ENCODE assay signal across 8 cellular contexts in genomic region chr1:47189844-47190562, GRCh38. TPM values are rescaled to one million over a fixed set of nuclear protein-coding genes. Genes with fewer than 3 reads are reported as not detected.
DNase-seq lines count a peak whose midpoint lies in the region; ATAC-seq and TF ChIP-seq lines count a peak whose summit lies in the region.

Gene PDZK1IP1 (minus strand): TSS chr1:47190036. CDS start chr1:47189932, 104 bp downstream.

- H2AFZ ChIP-seq in SK-N-SH (ENCODE audit: low read depth): no peak within 1 kb of the TSS

- H3K4me2 ChIP-seq in SK-N-SH: no peak within 1 kb of the TSS

- H3K4me1 ChIP-seq in SK-N-SH (ENCODE audit: control insufficient read depth in 1 of 2, insufficient read depth in 2 of 2, low read depth in 1 of 2, low read length in 1 of 2): peaks cover 0 to 3% of the 10 kb centered on the region in 2 experiments; a peak in 1 of 4 replicates

- ATAC-seq in stimulated activated naive CD8-positive, alpha-beta T cell treated with anti-CD3 and anti-CD28 coated beads, Interleukin-15, amount 100 ng/mL, for 72 hours: no peak
- no peak for ATAC-seq in stimulated activated naive CD8-positive, alpha-beta T cell treated with anti-CD3 and anti-CD28 coated beads, Interleukin-15, Interleukin-2, amounts not matched to agents 100 U/mL and 50 U/mL, for 24 hours
- no peak for ATAC-seq in GM18505 (IDR thresholded peaks at IDR 0.05; ENCODE audit: unreplicated experiment)
- ATAC-seq in GM19467 (IDR thresholded peaks at IDR 0.05; ENCODE audit: unreplicated experiment): no peak

- peaks cover 24% of the 10 kb centered on the region for H3K27me3 Mint-ChIP-seq in stimulated activated naive CD8-positive, alpha-beta T cell treated with anti-CD3 and anti-CD28 coated beads, Interleukin-15, amount 100 ng/mL, for 72 hours

- H3K27ac ChIP-seq in SK-N-SH (ENCODE audit: low read depth in 2 of 2, low read length in 1 of 2): no peak within 1 kb of the TSS

- peak within 1 kb of the TSS; percentile 67 to 87 for H3K27ac Mint-ChIP-seq in stimulated activated naive CD8-positive, alpha-beta T cell treated with anti-CD3 and anti-CD28 coated beads, Interleukin-15, amount 100 ng/mL, for 72 hours

- no peaks in the 10 kb centered on the region for H3K9me3 Mint-ChIP-seq in stimulated activated naive CD8-positive, alpha-beta T cell treated with anti-CD3 and anti-CD28 coated beads, Interleukin-15, amount 100 ng/mL, for 72 hours

- POLR2A ChIA-PET in SK-N-SH (lab: Yijun Ruan, JAX): interaction anchor here (0.6 kb wide), 1 partner anchor 121 kb away, joined by 3 read pairs; no protein-coding TSS in a partner anchor

- H3K36me3 ChIP-seq in SK-N-SH (replicated peaks in 1 of 2; ENCODE audit: control insufficient read depth in 1 of 2, insufficient read depth in 2 of 2, low read length in 1 of 2): no peaks in the 10 kb centered on the region

- peak within 1 kb of the TSS; percentile 67 for H3K4me3 ChIP-seq in epithelial cell of proximal tubule (ENCODE audit: low read depth, low read length)
- H3K4me3 ChIP-seq in SK-N-SH (ENCODE audit: low read depth in 2 of 2, low read length in 1 of 2): no peak within 1 kb of the TSS

- no peak for TF ChIP-seq EP300 in SK-N-SH (IDR thresholded peaks at IDR 0.05; ENCODE audit: borderline replicate concordance in 1 of 2, low read depth in 1 of 2, low read length in 1 of 2)

- DNase-seq in stimulated activated naive CD8-positive, alpha-beta T cell treated with anti-CD3 and anti-CD28 coated beads, Interleukin-15, amount 100 ng/mL, for 72 hours: no peak
- DNase-seq in stimulated activated naive CD8-positive, alpha-beta T cell treated with anti-CD3 and anti-CD28 coated beads, Interleukin-15, Interleukin-2, amounts not matched to agents 100 U/mL and 50 U/mL, for 24 hours: no peak
- DNase-seq in epithelial cell of proximal tubule (ENCODE audit: low read depth) (peak; percentile 97), mesenteric fat pad (ENCODE audit: low spot score) (peak; percentile 94), SK-N-SH (no peak)
- DNase-seq in effector CD8-positive, alpha-beta T cell (lab: John Stamatoyannopoulos, UW): no peak

- no peaks in the 10 kb centered on the region for H3K9me3 ChIP-seq in SK-N-SH

- no peaks in the 10 kb centered on the region for H3F3A ChIP-seq in SK-N-SH (replicated peaks; ENCODE audit: insufficient read depth)

- H3K4me1 Mint-ChIP-seq in stimulated activated naive CD8-positive, alpha-beta T cell treated with anti-CD3 and anti-CD28 coated beads, Interleukin-15, amount 100 ng/mL, for 72 hours: peaks cover 6% of the 10 kb centered on the region

- H3K9ac ChIP-seq in SK-N-SH: no peak within 1 kb of the TSS

- no peak within 1 kb of the TSS for H3K4me3 Mint-ChIP-seq in stimulated activated naive CD8-positive, alpha-beta T cell treated with anti-CD3 and anti-CD28 coated beads, Interleukin-15, amount 100 ng/mL, for 72 hours

- WGBS in SK-N-SH (ENCODE audit: low lambda C conversion rate): 67% methylated on average over 11 of the region's 18 CpGs

- H3K79me2 ChIP-seq in SK-N-SH (ENCODE audit: insufficient read depth): no peaks in the 10 kb centered on the region

- H3K9me2 ChIP-seq in SK-N-SH: no peaks in the 10 kb centered on the region

- no peaks in the 10 kb centered on the region for H4K20me1 ChIP-seq in SK-N-SH (ENCODE audit: insufficient read depth)

- no peaks in the 10 kb centered on the region for H3K27me3 ChIP-seq in SK-N-SH (ENCODE audit: insufficient read depth)

- TF ChIP-seq RAD21 in SK-N-SH (IDR thresholded peaks at IDR 0.05; ENCODE audit: low read length): no peak

- TF ChIP-seq CTCF in epithelial cell of proximal tubule (conservative IDR thresholded peaks at IDR 0.05; ENCODE audit: low read depth, low read length): no peak
- TF ChIP-seq CTCF in SK-N-SH (IDR thresholded peaks at IDR 0.05): no peak

- CTCF ChIA-PET in SK-N-SH (lab: Yijun Ruan, JAX): interaction anchor here (0.6 to 10.7 kb wide), 8 partner anchors 8 to 245 kb away, joined by 3 to 143 read pairs (median 4); no protein-coding TSS in a partner anchor

- TF ChIP-seq POLR2A in GM18505 (IDR thresholded peaks at IDR 0.05; ENCODE audit: borderline replicate concordance, extremely low read depth, insufficient read depth, insufficient read length): no peak

TF ChIP-seq in SK-N-SH, 30 proteins besides CTCF, POLR2A, EP300 and RAD21:
- no peak for TF ChIP-seq RFX5 (IDR thresholded peaks at IDR 0.05; ENCODE audit: low read length)
- TF ChIP-seq GATA2 (CRISPR knock-in tag; IDR thresholded peaks at IDR 0.05): no peak
- no peak for TF ChIP-seq CHD2 (IDR thresholded peaks at IDR 0.05; ENCODE audit: low read length, partially characterized antibody)
- no peak for TF ChIP-seq EZH2phosphoT487 (IDR thresholded peaks at IDR 0.05; ENCODE audit: borderline replicate concordance, low read depth)
- TF ChIP-seq NFIC (IDR thresholded peaks at IDR 0.05; ENCODE audit: borderline replicate concordance): no peak
- TF ChIP-seq IRF3 (IDR thresholded peaks at IDR 0.05; ENCODE audit: low read depth, low read length): no peak
- TF ChIP-seq RXRA (IDR thresholded peaks at IDR 0.05; ENCODE audit: borderline replicate concordance, low read depth): no peak
- no peak for TF ChIP-seq TCF12 (IDR thresholded peaks at IDR 0.05)
- no peak for TF ChIP-seq USF1 (IDR thresholded peaks at IDR 0.05; ENCODE audit: borderline replicate concordance, low read depth)
- TF ChIP-seq FOXM1 (IDR thresholded peaks at IDR 0.05; ENCODE audit: low read depth): no peak
- TF ChIP-seq MEF2A (IDR thresholded peaks at IDR 0.05; ENCODE audit: borderline replicate concordance, low read depth): no peak
- TF ChIP-seq GABPA (IDR thresholded peaks at IDR 0.05; ENCODE audit: low read depth): no peak
- no peak for TF ChIP-seq ELF1 (IDR thresholded peaks at IDR 0.05)
- no peak for TF ChIP-seq FOSL2 (IDR thresholded peaks at IDR 0.05; ENCODE audit: borderline replicate concordance, low read depth)
- no peak for TF ChIP-seq RCOR1 (IDR thresholded peaks at IDR 0.05; ENCODE audit: low read length)

RNA-seq across cellular contexts. Expression of gene PDZK1IP1, which starts in this region (rescaled TPM):
- total RNA-seq in epithelial cell of proximal tubule (14.3 and 43.2 TPM in 2 replicates), mesenteric fat pad (2.8 TPM)
- not detected in 2 replicates for polyA plus RNA-seq in SK-N-SH (2012; rRNA removed)
- polyA plus RNA-seq in SK-N-SH (2012; cell fraction: cytosol; rRNA removed): not detected in 2 replicates
- polyA plus RNA-seq in SK-N-SH (2012; cell fraction: nucleus; rRNA removed): not detected in 2 replicates

Comparison
In these comparisons a context has a peak if more than half of its experiments do, and no peak if none do; other contexts are left out.
1. DNase-seq: peak in epithelial cell of proximal tubule (single experiment) and mesenteric fat pad (single experiment); none in stimulated activated naive CD8-positive, alpha-beta T cell treated with anti-CD3 and anti-CD28 coated beads, Interleukin-15, amount 100 ng/mL, for 72 hours (0 of 2), stimulated activated naive CD8-positive, alpha-beta T cell treated with anti-CD3 and anti-CD28 coated beads, Interleukin-15, Interleukin-2, amounts not matched to agents 100 U/mL and 50 U/mL, for 24 hours (single experiment), effector CD8-positive, alpha-beta T cell (single experiment) and SK-N-SH (single experiment).